In the genomic region with DNA sequence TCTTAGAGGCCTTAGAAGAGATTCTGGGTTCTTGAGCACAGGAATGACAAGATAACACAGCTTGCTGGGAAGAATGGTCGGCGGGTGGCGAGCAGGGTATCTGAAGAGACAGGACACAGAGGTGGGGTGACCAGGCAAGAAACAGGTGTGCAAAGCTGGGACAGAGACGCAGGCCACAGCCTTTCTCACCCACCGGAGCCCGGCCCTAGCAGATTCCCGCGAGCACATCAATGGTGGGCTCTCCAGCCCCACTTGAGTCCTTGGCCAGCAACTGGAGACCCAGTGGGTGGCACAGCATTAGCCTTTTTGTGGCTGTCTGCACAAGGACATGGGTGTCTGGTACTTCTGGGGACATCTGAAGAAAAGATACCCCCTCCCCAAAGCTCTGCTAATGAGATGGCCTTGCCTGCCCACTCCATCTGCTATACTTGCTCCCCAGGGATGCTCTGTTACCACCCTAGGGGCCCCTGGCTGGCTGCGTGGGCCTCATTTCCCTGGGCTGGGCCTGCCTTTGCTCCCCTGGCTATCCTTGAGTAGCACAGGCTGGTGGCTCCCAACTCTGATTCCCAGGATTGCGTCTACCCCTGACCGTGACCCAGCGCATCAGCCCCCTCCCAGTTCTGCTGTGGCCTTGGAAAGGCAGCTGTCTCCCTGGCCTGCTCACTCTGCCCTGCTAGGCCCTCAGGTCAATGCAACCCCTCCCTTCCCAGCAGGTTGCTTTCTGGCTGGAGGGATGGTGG, we compare ENCODE assay signal across 23 cellular contexts.
DNase-seq lines count a peak whose midpoint lies in the region; ATAC-seq and TF ChIP-seq lines count a peak whose summit lies in the region.
"Had no signal": no experiment of that assay in that cellular context is flagged by ENCODE, and none has a peak within 500 bp of the region (broad histone marks: within the 10 kb centered on the region; RNA-seq: fewer than 3 reads in every experiment).

No MANE protein-coding gene starts in this region.

- POLR2A ChIA-PET in CD8-positive, alpha-beta T cell (lab: Charles Lee) = no interaction called here

- H3K9me3 ChIP-seq in CD8-positive, alpha-beta T cell (ENCODE audit: low read length) = no peaks in the 10 kb centered on the region
- H3K9me3 ChIP-seq: A549, mucosa of descending colon, Peyer's patch, upper lobe of left lung had no signal

- ATAC-seq in natural killer cell (no peak), left colon (no peak)
- no peak for ATAC-seq in CD8-positive, alpha-beta T cell
- ATAC-seq: A549, mucosa of descending colon, sciatic nerve had no signal

- H3K36me3 ChIP-seq in CD8-positive, alpha-beta T cell (ENCODE audit: insufficient read depth, low read length) = no peaks in the 10 kb centered on the region
- H3K36me3 ChIP-seq: Peyer's patch, upper lobe of left lung had no signal

- no peak overlapping the region for H3K27ac ChIP-seq in CD8-positive, alpha-beta T cell (ENCODE audit: low read depth, low read length)
- H3K27ac ChIP-seq in substantia nigra (ENCODE audit: low read depth, low read length, poor library complexity, severe bottlenecking) = no peak overlapping the region
- H3K27ac ChIP-seq: A549, KMS-11, Peyer's patch, upper lobe of left lung had no signal

- no peak overlapping the region for H3K4me3 Mint-ChIP-seq in T-helper 1 cell treated with Interleukin-12 subunit alpha and Interleukin-12 subunit beta and Interleukin-4 antibody, amounts not matched to agents 30 μg/mL and 1 μg/mL, for 36 hours
- H3K4me3 Mint-ChIP-seq in activated naive CD8-positive, alpha-beta T cell = no peak overlapping the region
- no peak overlapping the region for H3K4me3 Mint-ChIP-seq in natural killer cell
- no peak overlapping the region for H3K4me3 Mint-ChIP-seq in CD8-positive, alpha-beta T cell
- H3K4me3 Mint-ChIP-seq: B cell had no signal

- H3K4me1 ChIP-seq in CD8-positive, alpha-beta T cell (ENCODE audit: insufficient read depth, low read length) = no peaks in the 10 kb centered on the region

- H3K36me3 Mint-ChIP-seq in T-helper 1 cell treated with Interleukin-12 subunit alpha and Interleukin-12 subunit beta and Interleukin-4 antibody, amounts not matched to agents 30 μg/mL and 1 μg/mL, for 36 hours (ENCODE audit: low read depth) = peaks cover 4% of the 10 kb centered on the region
- no peaks in the 10 kb centered on the region for H3K36me3 Mint-ChIP-seq in activated naive CD8-positive, alpha-beta T cell
- no peaks in the 10 kb centered on the region for H3K36me3 Mint-ChIP-seq in natural killer cell
- no peaks in the 10 kb centered on the region for H3K36me3 Mint-ChIP-seq in CD8-positive, alpha-beta T cell

- H3K9me3 Mint-ChIP-seq in T-helper 1 cell treated with Interleukin-12 subunit alpha and Interleukin-12 subunit beta and Interleukin-4 antibody, amounts not matched to agents 30 μg/mL and 1 μg/mL, for 36 hours = no peaks in the 10 kb centered on the region
- no peaks in the 10 kb centered on the region for H3K9me3 Mint-ChIP-seq in activated naive CD8-positive, alpha-beta T cell (ENCODE audit: low read depth)
- H3K9me3 Mint-ChIP-seq in natural killer cell = no peaks in the 10 kb centered on the region
- no peaks in the 10 kb centered on the region for H3K9me3 Mint-ChIP-seq in CD8-positive, alpha-beta T cell

- H3K27me3 Mint-ChIP-seq in T-helper 1 cell treated with Interleukin-12 subunit alpha and Interleukin-12 subunit beta and Interleukin-4 antibody, amounts not matched to agents 30 μg/mL and 1 μg/mL, for 36 hours (ENCODE audit: low read depth) = peaks cover 35% of the 10 kb centered on the region
- H3K27me3 Mint-ChIP-seq in activated naive CD8-positive, alpha-beta T cell = no peaks in the 10 kb centered on the region
- H3K27me3 Mint-ChIP-seq in natural killer cell (ENCODE audit: low read depth in 2 of 2) = peaks cover 27 to 35% of the 10 kb centered on the region in 2 donors
- H3K27me3 Mint-ChIP-seq in CD8-positive, alpha-beta T cell (ENCODE audit: low read depth) = peaks cover 9% of the 10 kb centered on the region

- H3K4me3 ChIP-seq in CD8-positive, alpha-beta T cell (ENCODE audit: low read depth, low read length) = no peak overlapping the region
- H3K4me3 ChIP-seq: A549, mucosa of descending colon, Peyer's patch, upper lobe of left lung had no signal

- no peak for TF ChIP-seq CTCF in natural killer cell (IDR thresholded peaks at IDR 0.05)
- TF ChIP-seq CTCF in CD8-positive, alpha-beta T cell (IDR thresholded peaks at IDR 0.05) = no peak

- H3K27me3 ChIP-seq in CD8-positive, alpha-beta T cell (ENCODE audit: insufficient read depth, low read length) = no peaks in the 10 kb centered on the region
- H3K27me3 ChIP-seq: Peyer's patch, upper lobe of left lung had no signal

- DNase-seq in T-helper 1 cell (no peak), ELF-1 (ENCODE audit: low read depth, low spot score) (peak; percentile 32), natural killer cell (peak; percentile 3), left colon (no peak), substantia nigra (lab: John Stamatoyannopoulos, UW) (no peak)
- DNase-seq in CD8-positive, alpha-beta T cell = no peak
- DNase-seq: activated CD4-positive, alpha-beta T cell treated with anti-CD3 and anti-CD28 coated beads for 48 hours; activated CD8-positive, alpha-beta memory T cell treated with anti-CD3 and anti-CD28 coated beads, Interleukin-2, amount 50 U/mL, for 4 hours; activated effector memory CD4-positive, alpha-beta T cell treated with anti-CD3 and anti-CD28 coated beads, Interleukin-2, amount 50 U/mL, for 16 hours; caudate nucleus; DND-41; mucosa of descending colon; NCI-H1694 treated with DMSO at 0.1 percent for 48 hours; NCI-H524 treated with DMSO at 0.1 percent for 48 hours; Peyer's patch; posterior cingulate gyrus; upper lobe of left lung had no signal

- peaks cover 33% of the 10 kb centered on the region for H3K4me1 Mint-ChIP-seq in T-helper 1 cell treated with Interleukin-12 subunit alpha and Interleukin-12 subunit beta and Interleukin-4 antibody, amounts not matched to agents 30 μg/mL and 1 μg/mL, for 36 hours (ENCODE audit: low read depth)
- peaks cover 30% of the 10 kb centered on the region for H3K4me1 Mint-ChIP-seq in activated naive CD8-positive, alpha-beta T cell (ENCODE audit: low read depth)
- no peaks in the 10 kb centered on the region for H3K4me1 Mint-ChIP-seq in natural killer cell
- H3K4me1 Mint-ChIP-seq in CD8-positive, alpha-beta T cell (ENCODE audit: low read depth) = no peaks in the 10 kb centered on the region
- H3K4me1 Mint-ChIP-seq: B cell had no signal

- intact Hi-C loops in natural killer cell (cut with micrococcal nuclease) (no loop called here), left colon (cut with DNase I, micrococcal nuclease) (no loop called here)
- intact Hi-C loops in CD8-positive, alpha-beta T cell (cut with DNase I, micrococcal nuclease) = no loop called here

- CTCF ChIA-PET in CD8-positive, alpha-beta T cell (lab: Charles Lee) = no interaction called here

- H3K27ac Mint-ChIP-seq in T-helper 1 cell treated with Interleukin-12 subunit alpha and Interleukin-12 subunit beta and Interleukin-4 antibody, amounts not matched to agents 30 μg/mL and 1 μg/mL, for 36 hours = peak overlapping the region; percentile 61
- peak overlapping the region; percentile 46 for H3K27ac Mint-ChIP-seq in activated naive CD8-positive, alpha-beta T cell
- no peak overlapping the region for H3K27ac Mint-ChIP-seq in natural killer cell
- no peak overlapping the region for H3K27ac Mint-ChIP-seq in CD8-positive, alpha-beta T cell
- H3K27ac Mint-ChIP-seq: B cell had no signal

Comparison
In these comparisons a context has a peak if more than half of its experiments do, and no peak if none do; other contexts are left out.
1. H3K27ac Mint-ChIP-seq: peak in T-helper 1 cell treated with Interleukin-12 subunit alpha and Interleukin-12 subunit beta and Interleukin-4 antibody, amounts not matched to agents 30 μg/mL and 1 μg/mL, for 36 hours (single experiment) and activated naive CD8-positive, alpha-beta T cell (single experiment); none in natural killer cell (0 of 2) and CD8-positive, alpha-beta T cell (single experiment).
2. DNase-seq: peak in ELF-1 (single experiment) and natural killer cell (single experiment); none in T-helper 1 cell (0 of 5), CD8-positive, alpha-beta T cell (0 of 7), left colon (0 of 2) and substantia nigra (0 of 49).